ENCODE assay signal across 16 cellular contexts in the genomic region with DNA sequence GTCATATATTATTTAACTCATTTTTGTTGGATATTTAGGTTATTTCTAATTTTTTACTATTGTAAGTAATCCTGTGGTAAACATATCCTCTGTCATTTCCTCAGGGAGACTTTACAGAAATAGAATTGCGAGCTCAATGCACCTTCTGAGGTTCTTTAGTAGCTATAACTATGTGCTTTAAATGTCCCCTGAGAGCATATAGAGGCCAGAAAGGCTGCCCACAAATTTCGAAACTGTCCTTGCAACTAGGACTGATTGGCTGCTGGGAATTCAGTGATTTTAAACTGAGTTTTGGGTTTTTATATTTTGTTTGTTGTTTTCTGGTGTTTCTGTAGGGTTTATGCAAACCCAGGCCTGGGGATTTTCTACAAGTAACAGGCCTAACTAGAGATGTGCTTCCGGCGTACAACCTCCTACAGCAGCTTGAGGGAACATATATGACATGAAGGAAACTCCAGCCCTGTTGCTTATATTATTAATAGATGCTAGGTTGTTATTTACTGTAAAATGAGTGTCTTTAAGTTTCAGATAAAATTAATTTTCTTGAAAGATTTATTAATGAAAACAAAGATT. TPM values are rescaled to one million over a fixed set of nuclear protein-coding genes. Genes with fewer than 3 reads are reported as not detected.
A peak's percentile ranks its signal among the peaks of the same experiment; 100 is the strongest.
DNase-seq lines count a peak whose midpoint lies in the region.
"Had no signal": no experiment of that assay in that cellular context is flagged by ENCODE, and none has a peak within 500 bp of the region (broad histone marks: within the 10 kb centered on the region; RNA-seq: fewer than 3 reads in every experiment).

No MANE protein-coding gene starts in this region.

- DNase-seq in NOMO-1 (lab: John Stamatoyannopoulos, UW; ENCODE audit: unreplicated experiment in 2 of 2) (peak; percentile 2 to 10), NOMO-1 treated with dmso at 0.1 percent for 144 hours (lab: John Stamatoyannopoulos, UW; ENCODE audit: unreplicated experiment) (no peak), LHCN-M2 (ENCODE audit: low read depth) (peak; percentile 71), fibroblast of gingiva (ENCODE audit: low read depth) (peak; percentile 65), stromal cell of bone marrow (ENCODE audit: low read depth) (peak; percentile 18), dedifferentiated amniotic fluid mesenchymal stem cell (ENCODE audit: extremely low spot score) (no peak), cerebellar nuclear complex (lab: John Stamatoyannopoulos, UW) (no peak)
- no peak for DNase-seq in activated CD4-positive, CD25-positive, alpha-beta regulatory T cell treated with anti-CD3 and anti-CD28 coated beads, Interleukin-2, amount 50 U/mL, for 72 hours
- DNase-seq: 8988T; activated naive CD8-positive, alpha-beta T cell treated with anti-CD3 and anti-CD28 coated beads, Interleukin-2, amount 50 U/mL, for 24 hours; C1 segment of cervical spinal cord; KG1; NCI-H69; PC-3; SJCRH30; testis had no signal

RNA-seq across cellular contexts. Expression of a gene that starts 29.1 kb away (rescaled TPM):
- total RNA-seq in LHCN-M2 (2014; rRNA removed), result 16.2 and 21.0 TPM in 2 replicates
- polyA plus RNA-seq in LHCN-M2 (2012), result 13.4 TPM

RNA-seq across cellular contexts. Expression of a gene that starts 42.3 kb away (rescaled TPM):
- 73.2 and 84.3 TPM in 2 replicates for total RNA-seq in LHCN-M2 (2014; rRNA removed)
- 43.7 TPM for polyA plus RNA-seq in LHCN-M2 (2012)

RNA-seq across cellular contexts. Expression of a gene that starts 46.3 kb away (rescaled TPM):
- 78.0 and 87.3 TPM in 2 replicates for total RNA-seq in LHCN-M2 (2014; rRNA removed)
- polyA plus RNA-seq in LHCN-M2 (2012), result 107 TPM

RNA-seq across cellular contexts. Expression of a gene that starts 57.5 kb away (rescaled TPM):
- 42.5 and 45.7 TPM in 2 replicates for total RNA-seq in LHCN-M2 (2014; rRNA removed)
- 35.2 TPM for polyA plus RNA-seq in LHCN-M2 (2012)

Comparison
In these comparisons a context has a peak if more than half of its experiments do, and no peak if none do; other contexts are left out.
1. DNase-seq: peak in NOMO-1 (2 of 2), LHCN-M2 (single experiment), fibroblast of gingiva (single experiment) and stromal cell of bone marrow (single experiment); none in NOMO-1 treated with dmso at 0.1 percent for 144 hours (single experiment), dedifferentiated amniotic fluid mesenchymal stem cell (single experiment), activated CD4-positive, CD25-positive, alpha-beta regulatory T cell treated with anti-CD3 and anti-CD28 coated beads, Interleukin-2, amount 50 U/mL, for 72 hours (single experiment) and cerebellar nuclear complex (0 of 2).